Comparison of ENCODE assay signal across 24 cellular contexts in the genomic region with DNA sequence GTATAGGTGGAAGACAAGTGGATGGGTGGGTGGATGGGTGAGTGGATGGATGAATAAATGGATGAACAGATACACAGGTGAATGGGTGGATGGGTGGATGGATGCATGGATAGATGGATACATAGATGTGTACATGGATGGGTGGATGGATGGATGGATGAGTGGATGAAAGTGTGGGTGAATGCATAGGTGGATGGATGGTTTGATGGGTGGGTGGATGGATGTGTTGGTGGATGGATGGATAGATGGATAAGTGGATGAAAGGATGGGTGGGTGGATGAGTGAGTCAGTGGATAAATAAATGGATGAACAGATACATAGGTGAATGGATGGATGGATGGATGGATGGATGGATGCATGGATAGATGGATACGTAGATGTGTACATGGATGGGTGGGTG. TPM values are rescaled to one million over a fixed set of nuclear protein-coding genes. Genes with fewer than 3 reads are reported as not detected.
"Had no signal": no experiment of that assay in that cellular context is flagged by ENCODE, and none has a peak within 500 bp of the region (broad histone marks: within the 10 kb centered on the region; RNA-seq: fewer than 3 reads in every experiment).

No MANE protein-coding gene starts in this region.

- ATAC-seq: activated CD8-positive, alpha-beta T cell treated with anti-CD3 and anti-CD28 coated beads, Interleukin-2, amount 10 ng/mL, durations not matched to agents 7 days and 5 days; WTC11 had no signal

- DNase-seq: activated CD4-positive, alpha-beta T cell treated with anti-CD3 and anti-CD28 coated beads for 48 hours; activated CD8-positive, alpha-beta memory T cell treated with anti-CD3 and anti-CD28 coated beads, Interleukin-2, amount 50 U/mL, for 48 hours; activated CD8-positive, alpha-beta T cell treated with anti-CD3 and anti-CD28 coated beads, Interleukin-2, amount 10 ng/mL, durations not matched to agents 7 days and 5 days; activated gamma-delta T cell treated with Interleukin-2 at 50 U/mL for 16 hours; activated naive CD4-positive, alpha-beta T cell treated with anti-CD3 and anti-CD28 coated beads, Interleukin-2, amount 10 ng/mL, durations not matched to agents 7 days and 5 days; activated naive CD8-positive, alpha-beta T cell treated with anti-CD3 and anti-CD28 coated beads for 36 hours; activated T-cell treated with anti-CD3 and anti-CD28 coated beads, Interleukin-2, amount 50 U/mL, for 1 hour; brain microvascular endothelial cell; Kasumi-1; KBM-7; NCI-H1092; NCI-H1436; NCI-H1694 treated with DMSO at 0.1 percent for 48 hours; NCI-H2029 treated with DMSO at 0.1 percent for 48 hours; NCI-H345; NCI-H510A; NCI-H526 treated with DMSO at 0.1 percent for 48 hours; NCI-H82; SIG-M5 had no signal

- H3K9me3 Mint-ChIP-seq: activated naive CD8-positive, alpha-beta T cell treated with anti-CD3 and anti-CD28 coated beads for 36 hours had no signal

- H3K36me3 ChIP-seq: brain microvascular endothelial cell, cardiac muscle cell had no signal

- H3K27ac ChIP-seq: brain microvascular endothelial cell, cardiac muscle cell had no signal

- H3K4me3 Mint-ChIP-seq: activated CD8-positive, alpha-beta T cell treated with anti-CD3 and anti-CD28 coated beads, Interleukin-2, amount 10 ng/mL, durations not matched to agents 7 days and 5 days; activated naive CD4-positive, alpha-beta T cell treated with anti-CD3 and anti-CD28 coated beads, Interleukin-2, amount 10 ng/mL, durations not matched to agents 7 days and 5 days; activated naive CD8-positive, alpha-beta T cell treated with anti-CD3 and anti-CD28 coated beads for 36 hours; WTC11 had no signal

- H3K27me3 ChIP-seq: brain microvascular endothelial cell, cardiac muscle cell had no signal

- H3K27ac Mint-ChIP-seq: activated CD8-positive, alpha-beta T cell treated with anti-CD3 and anti-CD28 coated beads, Interleukin-2, amount 10 ng/mL, durations not matched to agents 7 days and 5 days; activated naive CD4-positive, alpha-beta T cell treated with anti-CD3 and anti-CD28 coated beads, Interleukin-2, amount 10 ng/mL, durations not matched to agents 7 days and 5 days; activated naive CD8-positive, alpha-beta T cell treated with anti-CD3 and anti-CD28 coated beads for 36 hours; WTC11 had no signal

- H3K36me3 Mint-ChIP-seq: activated naive CD8-positive, alpha-beta T cell treated with anti-CD3 and anti-CD28 coated beads for 36 hours; WTC11 had no signal

- H3K4me3 ChIP-seq: cardiac muscle cell had no signal

RNA-seq across cellular contexts. Expression of a gene that starts 1.6 kb away (rescaled TPM):
- total RNA-seq: cardiac muscle cell, RPMI7951, WTC11 had no signal
- polyA plus RNA-seq: cardiac muscle cell had no signal

RNA-seq across cellular contexts. Expression of a gene that starts 57.8 kb away (rescaled TPM):
- total RNA-seq: activated CD8-positive, alpha-beta T cell treated with anti-CD3 and anti-CD28 coated beads, Interleukin-2, amount 10 ng/mL, durations not matched to agents 7 days and 5 days; activated naive CD8-positive, alpha-beta T cell treated with anti-CD3 and anti-CD28 coated beads for 36 hours; M059J; OCI-LY7 had no signal
